In genomic region chr2:179253226-179253625, GRCh38 we compare ENCODE assay signal across 9 cellular contexts. TPM values are rescaled to one million over a fixed set of nuclear protein-coding genes. Genes with fewer than 3 reads are reported as not detected.
DNase-seq lines count a peak whose midpoint lies in the region; ATAC-seq lines count a peak whose summit lies in the region.
"Had no signal": no experiment of that assay in that cellular context is flagged by ENCODE, and none has a peak within 500 bp of the region (broad histone marks: within the 10 kb centered on the region; RNA-seq: fewer than 3 reads in every experiment).

No MANE protein-coding gene starts in this region.

- no peak overlapping the region for H3K4me3 Mint-ChIP-seq in activated naive CD8-positive, alpha-beta T cell
- H3K4me3 Mint-ChIP-seq: CD8-positive, alpha-beta T cell had no signal

- no peak for DNase-seq in NCI-H526 treated with DMSO at 0.1 percent for 48 hours (lab: John Stamatoyannopoulos, UW)
- no peak for DNase-seq in mesenteric fat pad (ENCODE audit: low spot score)
- DNase-seq in NCI-H1694 (lab: John Stamatoyannopoulos, UW): no peak
- DNase-seq in SKM-1 (lab: John Stamatoyannopoulos, UW; ENCODE audit: unreplicated experiment): no peak
- DNase-seq: CD8-positive, alpha-beta T cell had no signal

- H3K27ac Mint-ChIP-seq in activated naive CD8-positive, alpha-beta T cell: peak overlapping the region; percentile 83
- H3K27ac Mint-ChIP-seq: CD8-positive, alpha-beta T cell had no signal

- H3K27me3 Mint-ChIP-seq in activated naive CD8-positive, alpha-beta T cell: peaks cover 7% of the 10 kb centered on the region

- peaks cover 3% of the 10 kb centered on the region for H3K36me3 Mint-ChIP-seq in activated naive CD8-positive, alpha-beta T cell
- H3K36me3 Mint-ChIP-seq: CD8-positive, alpha-beta T cell had no signal

- H3K9me3 Mint-ChIP-seq in activated naive CD8-positive, alpha-beta T cell (ENCODE audit: low read depth): peaks cover 8% of the 10 kb centered on the region

- peaks cover 34% of the 10 kb centered on the region for H3K4me1 Mint-ChIP-seq in activated naive CD8-positive, alpha-beta T cell (ENCODE audit: low read depth)

- peak; percentile 67 for ATAC-seq in GM18502 (IDR thresholded peaks at IDR 0.05; ENCODE audit: poor library complexity, unreplicated experiment)
- peak; percentile 74 for ATAC-seq in GM21381 (IDR thresholded peaks at IDR 0.05; ENCODE audit: unreplicated experiment)
- peak; percentile 54 for ATAC-seq in HG03103 (IDR thresholded peaks at IDR 0.05; ENCODE audit: low read depth, unreplicated experiment)
- ATAC-seq: CD8-positive, alpha-beta T cell had no signal

RNA-seq across cellular contexts. Expression of gene SESTD1, which starts 11.4 kb away (rescaled TPM):
- total RNA-seq in mesenteric fat pad: 167 TPM
